ENCODE assay signal across 3 cellular contexts in genomic region chr13:54368387-54368786, GRCh38.
"Had no signal": no experiment of that assay in that cellular context is flagged by ENCODE, and none has a peak within 500 bp of the region (broad histone marks: within the 10 kb centered on the region; RNA-seq: fewer than 3 reads in every experiment).

No MANE protein-coding gene starts in this region.

- ATAC-seq: GM12878 had no signal

- DNase-seq: GDM1, GF-D8 had no signal

- H3K4me3 ChIP-seq: GM12878 had no signal
